ENCODE assay signal across 9 cellular contexts in the genomic region with DNA sequence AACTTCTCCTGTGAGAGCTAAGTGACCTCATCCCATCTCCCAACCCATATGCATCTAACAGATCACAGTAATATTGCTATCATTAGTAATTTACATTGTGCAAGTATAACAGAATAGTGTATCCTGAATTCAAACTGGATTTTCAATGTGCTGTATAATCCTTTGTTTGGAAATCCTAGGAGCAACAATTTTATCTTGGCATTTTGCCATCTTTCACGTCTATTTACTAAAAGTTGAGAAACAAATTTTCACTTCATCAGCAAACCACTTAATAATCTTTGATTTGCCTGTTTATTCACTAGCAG. TPM values are rescaled to one million over a fixed set of nuclear protein-coding genes. Genes with fewer than 3 reads are reported as not detected.
DNase-seq lines count a peak whose midpoint lies in the region; ATAC-seq and TF ChIP-seq lines count a peak whose summit lies in the region.
"Had no signal": no experiment of that assay in that cellular context is flagged by ENCODE, and none has a peak within 500 bp of the region (broad histone marks: within the 10 kb centered on the region; RNA-seq: fewer than 3 reads in every experiment).

No MANE protein-coding gene starts in this region.

- H3K4me1 ChIP-seq in gastrocnemius medialis = peaks cover 58 to 74% of the 10 kb centered on the region in 2 donors

- TF ChIP-seq POLR2A in gastrocnemius medialis (IDR thresholded peaks at IDR 0.05) (no peak), lower leg skin (IDR thresholded peaks at IDR 0.05) (no peak)

- H3K27ac ChIP-seq in gastrocnemius medialis = peak overlapping the region; percentile 94 to 98 (median 98)
- H3K27ac ChIP-seq: epithelial cell of prostate had no signal

- H3K27me3 ChIP-seq in gastrocnemius medialis = no peaks in the 10 kb centered on the region

- POLR2A ChIA-PET in activated CD4-positive, alpha-beta T cell treated with anti-CD3 and anti-CD28 coated beads for 36 hours (lab: Charles Lee) = interaction anchor here (0.6 kb wide), 1 partner anchor 41 kb away, joined by 3 read pairs; no protein-coding TSS in a partner anchor

- WGBS in lower leg skin, 2 donors = 0 to 5% methylated on average over 1 of the region's 1 CpG

- H3K9me3 ChIP-seq in gastrocnemius medialis = no peaks in the 10 kb centered on the region

- CTCF ChIA-PET in activated CD4-positive, alpha-beta T cell treated with anti-CD3 and anti-CD28 coated beads for 36 hours (lab: Charles Lee) = interaction anchor here (0.7 to 18.0 kb wide), 16 partner anchors 10 to 523 kb away, joined by 3 to 215 read pairs (median 4); partner anchors contain the start of gene CYP1B1

- in situ Hi-C loops in gastrocnemius medialis (cut with MboI; ENCODE audit: low sequenced_read_pairs in 4 of 4) = loop anchor here in 1 of 4 donors (10.0 kb wide), 1 partner anchor 146 kb away; no protein-coding TSS in a partner anchor

- peak overlapping the region in 1 of 4 donors; percentile 0 for H3K4me3 ChIP-seq in gastrocnemius medialis
- no peak overlapping the region for H3K4me3 ChIP-seq in lower leg skin (ENCODE audit: low read depth, poor library complexity, severe bottlenecking)

- DNase-seq in activated CD4-positive, alpha-beta T cell treated with anti-CD3 and anti-CD28 coated beads for 36 hours = no peak
- no peak for DNase-seq in activated CD4-positive, alpha-beta T cell treated with anti-CD3 and anti-CD28 coated beads for 4 hours
- DNase-seq in NCI-H69 (lab: John Stamatoyannopoulos, UW) (peak; percentile 6), endothelial cell (ENCODE audit: low spot score) (no peak), gastrocnemius medialis (no peak), AG08395 (ENCODE audit: low spot score) (no peak), cerebellar nuclear complex (lab: John Stamatoyannopoulos, UW) (no peak), lower leg skin (ENCODE audit: low spot score in 2 of 2) (no peak)

- peak overlapping the region; percentile 76 for H3K4me3 Mint-ChIP-seq in activated CD4-positive, alpha-beta T cell treated with anti-CD3 and anti-CD28 coated beads for 36 hours
- H3K4me3 Mint-ChIP-seq in endothelial cell (ENCODE audit: unreplicated experiment) = no peak overlapping the region

- no peak for TF ChIP-seq CTCF in endothelial cell (IDR thresholded peaks at IDR 0.05; ENCODE audit: unreplicated experiment)
- TF ChIP-seq CTCF in gastrocnemius medialis (IDR thresholded peaks at IDR 0.05 in 4 of 5, conservative IDR thresholded peaks at IDR 0.05 in 1 of 5) = no peak
- TF ChIP-seq CTCF in lower leg skin (IDR thresholded peaks at IDR 0.05) = no peak

- peaks cover 34% of the 10 kb centered on the region for H3K36me3 Mint-ChIP-seq in activated CD4-positive, alpha-beta T cell treated with anti-CD3 and anti-CD28 coated beads for 36 hours (ENCODE audit: low read depth)
- H3K36me3 Mint-ChIP-seq in endothelial cell (ENCODE audit: low read depth, unreplicated experiment) = peaks cover 6% of the 10 kb centered on the region

- no peak for ATAC-seq in activated CD4-positive, alpha-beta T cell treated with anti-CD3 and anti-CD28 coated beads for 36 hours
- no peak for ATAC-seq in gastrocnemius medialis

- no peaks in the 10 kb centered on the region for H3K27me3 Mint-ChIP-seq in activated CD4-positive, alpha-beta T cell treated with anti-CD3 and anti-CD28 coated beads for 36 hours
- H3K27me3 Mint-ChIP-seq in endothelial cell (ENCODE audit: unreplicated experiment) = peaks cover 6% of the 10 kb centered on the region

- no peaks in the 10 kb centered on the region for H3K36me3 ChIP-seq in gastrocnemius medialis

- intact Hi-C loops in activated CD4-positive, alpha-beta T cell treated with anti-CD3 and anti-CD28 coated beads for 36 hours (cut with DNase I, micrococcal nuclease) = no loop called here
- intact Hi-C loops in gastrocnemius medialis (cut with DNase I; ENCODE audit: low total_unique reads) (no loop called here), lower leg skin (cut with DNase I; ENCODE audit: low total_unique reads) (no loop called here)

- peak overlapping the region; percentile 91 for H3K27ac Mint-ChIP-seq in activated CD4-positive, alpha-beta T cell treated with anti-CD3 and anti-CD28 coated beads for 36 hours
- H3K27ac Mint-ChIP-seq in endothelial cell (ENCODE audit: unreplicated experiment) = peak overlapping the region; percentile 10

- peaks cover 48% of the 10 kb centered on the region for H3K4me1 Mint-ChIP-seq in activated CD4-positive, alpha-beta T cell treated with anti-CD3 and anti-CD28 coated beads for 36 hours
- H3K4me1 Mint-ChIP-seq in endothelial cell (ENCODE audit: unreplicated experiment) = peaks cover 42% of the 10 kb centered on the region

- no peaks in the 10 kb centered on the region for H3K9me3 Mint-ChIP-seq in activated CD4-positive, alpha-beta T cell treated with anti-CD3 and anti-CD28 coated beads for 36 hours (ENCODE audit: low read depth)
- H3K9me3 Mint-ChIP-seq in endothelial cell (ENCODE audit: unreplicated experiment) = no peaks in the 10 kb centered on the region

RNA-seq across cellular contexts. Expression of gene HNRNPLL, which starts 3.8 kb away (rescaled TPM):
- total RNA-seq in activated CD4-positive, alpha-beta T cell treated with anti-CD3 and anti-CD28 coated beads for 36 hours = 10 to 100 TPM; 53.5 to 59.8 TPM
- total RNA-seq in endothelial cell (ENCODE audit: unreplicated experiment) (57.1 TPM), gastrocnemius medialis (10 to 100 TPM; 20.0 to 42.9 (median 21.9) TPM), lower leg skin (10 to 100 TPM; 20.5 to 37.9 (median 26.8) TPM)
